1 cellular context compared by ENCODE assay signal in the genomic region with DNA sequence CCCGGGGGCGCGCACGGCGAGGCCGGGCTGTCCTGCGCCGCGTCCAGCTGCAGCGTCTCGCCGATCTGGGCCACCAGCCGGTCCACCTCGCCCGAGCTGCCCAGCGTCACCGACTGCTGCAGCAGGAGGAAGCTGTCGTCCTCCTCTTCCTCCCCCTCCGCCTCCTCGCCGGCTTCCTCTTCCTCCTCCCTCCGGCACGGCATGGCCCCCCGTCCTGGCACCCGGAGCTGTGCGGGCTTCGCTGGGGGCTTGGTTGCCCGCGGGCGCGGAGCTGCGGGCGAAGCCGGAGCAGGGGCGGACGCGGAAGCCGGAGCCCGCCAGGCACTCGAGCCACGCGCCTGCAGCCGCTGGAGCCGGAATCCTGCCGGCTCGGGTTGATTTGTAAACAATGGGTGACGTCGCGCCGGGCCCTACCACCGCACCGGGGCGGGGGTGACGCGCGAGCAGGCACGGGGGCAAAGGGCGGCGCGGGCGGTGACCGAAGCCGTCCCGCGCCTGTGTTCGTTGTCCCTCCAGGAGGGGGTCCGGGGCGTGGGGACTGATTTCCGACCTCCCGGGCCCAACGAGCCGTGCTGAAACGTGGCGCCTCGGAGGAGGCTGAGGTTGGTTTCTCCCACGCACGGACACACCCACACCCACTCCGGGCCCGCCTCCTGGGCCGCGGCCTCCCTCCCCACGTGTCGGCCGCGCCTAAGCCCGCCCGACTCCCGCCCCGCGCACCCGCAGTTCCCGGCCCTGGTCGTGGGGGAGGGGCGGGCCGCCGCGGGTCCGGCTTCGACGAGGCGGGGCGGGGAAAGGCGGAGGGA.
TF ChIP-seq lines count a peak whose summit lies in the region.

A gene with protein sequence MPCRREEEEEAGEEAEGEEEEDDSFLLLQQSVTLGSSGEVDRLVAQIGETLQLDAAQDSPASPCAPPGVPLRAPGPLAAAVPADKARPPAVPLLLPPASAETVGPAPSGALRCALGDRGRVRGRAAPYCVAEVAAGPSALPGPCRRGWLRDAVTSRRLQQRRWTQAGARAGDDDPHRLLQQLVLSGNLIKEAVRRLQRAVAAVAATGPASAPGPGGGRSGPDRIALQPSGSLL (minus strand): TSS at position 360 of the 806 bp plus-strand sequence. CDS start 157 bp downstream, at position 203.

TF ChIP-seq in HepG2, 621 proteins besides CTCF, POLR2A, EP300 and RAD21 (continued from another document and continues in another):
- TF ChIP-seq ZNF816 (CRISPR knock-in tag; IDR thresholded peaks at IDR 0.05; ENCODE audit: borderline replicate concordance): no peak
- TF ChIP-seq ZNF546 (CRISPR knock-in tag; conservative IDR thresholded peaks at IDR 0.05): 0 out of 2 replicates have a peak, but pooled peaks have one; percentile 21
- TF ChIP-seq, protein P1, sequence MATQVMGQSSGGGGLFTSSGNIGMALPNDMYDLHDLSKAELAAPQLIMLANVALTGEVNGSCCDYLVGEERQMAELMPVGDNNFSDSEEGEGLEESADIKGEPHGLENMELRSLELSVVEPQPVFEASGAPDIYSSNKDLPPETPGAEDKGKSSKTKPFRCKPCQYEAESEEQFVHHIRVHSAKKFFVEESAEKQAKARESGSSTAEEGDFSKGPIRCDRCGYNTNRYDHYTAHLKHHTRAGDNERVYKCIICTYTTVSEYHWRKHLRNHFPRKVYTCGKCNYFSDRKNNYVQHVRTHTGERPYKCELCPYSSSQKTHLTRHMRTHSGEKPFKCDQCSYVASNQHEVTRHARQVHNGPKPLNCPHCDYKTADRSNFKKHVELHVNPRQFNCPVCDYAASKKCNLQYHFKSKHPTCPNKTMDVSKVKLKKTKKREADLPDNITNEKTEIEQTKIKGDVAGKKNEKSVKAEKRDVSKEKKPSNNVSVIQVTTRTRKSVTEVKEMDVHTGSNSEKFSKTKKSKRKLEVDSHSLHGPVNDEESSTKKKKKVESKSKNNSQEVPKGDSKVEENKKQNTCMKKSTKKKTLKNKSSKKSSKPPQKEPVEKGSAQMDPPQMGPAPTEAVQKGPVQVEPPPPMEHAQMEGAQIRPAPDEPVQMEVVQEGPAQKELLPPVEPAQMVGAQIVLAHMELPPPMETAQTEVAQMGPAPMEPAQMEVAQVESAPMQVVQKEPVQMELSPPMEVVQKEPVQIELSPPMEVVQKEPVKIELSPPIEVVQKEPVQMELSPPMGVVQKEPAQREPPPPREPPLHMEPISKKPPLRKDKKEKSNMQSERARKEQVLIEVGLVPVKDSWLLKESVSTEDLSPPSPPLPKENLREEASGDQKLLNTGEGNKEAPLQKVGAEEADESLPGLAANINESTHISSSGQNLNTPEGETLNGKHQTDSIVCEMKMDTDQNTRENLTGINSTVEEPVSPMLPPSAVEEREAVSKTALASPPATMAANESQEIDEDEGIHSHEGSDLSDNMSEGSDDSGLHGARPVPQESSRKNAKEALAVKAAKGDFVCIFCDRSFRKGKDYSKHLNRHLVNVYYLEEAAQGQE (IDR thresholded peaks at IDR 0.05; ENCODE audit: borderline replicate concordance in 1 of 2, low read depth in 1 of 2, low read length in 2 of 2): no peak
- peak; percentile 77 for TF ChIP-seq HOXA9 (CRISPR knock-in tag; IDR thresholded peaks at IDR 0.05; ENCODE audit: borderline replicate concordance)
- peak; percentile 53; the same call in 1 of the 2 replicates for TF ChIP-seq KMT2A (CRISPR knock-in tag; IDR thresholded peaks at IDR 0.05)
- TF ChIP-seq PAX8 (CRISPR knock-in tag; IDR thresholded peaks at IDR 0.05; ENCODE audit: borderline replicate concordance): peak; percentile 83; the same call in 1 of the 2 replicates
- TF ChIP-seq, protein P2, sequence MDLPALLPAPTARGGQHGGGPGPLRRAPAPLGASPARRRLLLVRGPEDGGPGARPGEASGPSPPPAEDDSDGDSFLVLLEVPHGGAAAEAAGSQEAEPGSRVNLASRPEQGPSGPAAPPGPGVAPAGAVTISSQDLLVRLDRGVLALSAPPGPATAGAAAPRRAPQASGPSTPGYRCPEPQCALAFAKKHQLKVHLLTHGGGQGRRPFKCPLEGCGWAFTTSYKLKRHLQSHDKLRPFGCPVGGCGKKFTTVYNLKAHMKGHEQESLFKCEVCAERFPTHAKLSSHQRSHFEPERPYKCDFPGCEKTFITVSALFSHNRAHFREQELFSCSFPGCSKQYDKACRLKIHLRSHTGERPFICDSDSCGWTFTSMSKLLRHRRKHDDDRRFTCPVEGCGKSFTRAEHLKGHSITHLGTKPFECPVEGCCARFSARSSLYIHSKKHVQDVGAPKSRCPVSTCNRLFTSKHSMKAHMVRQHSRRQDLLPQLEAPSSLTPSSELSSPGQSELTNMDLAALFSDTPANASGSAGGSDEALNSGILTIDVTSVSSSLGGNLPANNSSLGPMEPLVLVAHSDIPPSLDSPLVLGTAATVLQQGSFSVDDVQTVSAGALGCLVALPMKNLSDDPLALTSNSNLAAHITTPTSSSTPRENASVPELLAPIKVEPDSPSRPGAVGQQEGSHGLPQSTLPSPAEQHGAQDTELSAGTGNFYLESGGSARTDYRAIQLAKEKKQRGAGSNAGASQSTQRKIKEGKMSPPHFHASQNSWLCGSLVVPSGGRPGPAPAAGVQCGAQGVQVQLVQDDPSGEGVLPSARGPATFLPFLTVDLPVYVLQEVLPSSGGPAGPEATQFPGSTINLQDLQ (CRISPR knock-in tag; IDR thresholded peaks at IDR 0.05): no peak
- peak; percentile 96 for TF ChIP-seq MAX (IDR thresholded peaks at IDR 0.05)
- TF ChIP-seq TCF12 (IDR thresholded peaks at IDR 0.05): no peak
- peak; percentile 39; the same call in 1 of the 2 replicates for TF ChIP-seq TCF12 (CRISPR knock-in tag; IDR thresholded peaks at IDR 0.05)
- TF ChIP-seq HNRNPUL1 (IDR thresholded peaks at IDR 0.05; ENCODE audit: low read depth, low read length): peak; percentile 76; the same call in 1 of the 2 replicates
- TF ChIP-seq KLF9 (CRISPR knock-in tag; IDR thresholded peaks at IDR 0.05; ENCODE audit: low read depth): 0 out of 2 replicates have a peak, but pooled peaks have one; percentile 52
- TF ChIP-seq ZNF781 (CRISPR knock-in tag; IDR thresholded peaks at IDR 0.05; ENCODE audit: borderline replicate concordance, not compliant biosample characterization): no peak
- TF ChIP-seq, protein P3, sequence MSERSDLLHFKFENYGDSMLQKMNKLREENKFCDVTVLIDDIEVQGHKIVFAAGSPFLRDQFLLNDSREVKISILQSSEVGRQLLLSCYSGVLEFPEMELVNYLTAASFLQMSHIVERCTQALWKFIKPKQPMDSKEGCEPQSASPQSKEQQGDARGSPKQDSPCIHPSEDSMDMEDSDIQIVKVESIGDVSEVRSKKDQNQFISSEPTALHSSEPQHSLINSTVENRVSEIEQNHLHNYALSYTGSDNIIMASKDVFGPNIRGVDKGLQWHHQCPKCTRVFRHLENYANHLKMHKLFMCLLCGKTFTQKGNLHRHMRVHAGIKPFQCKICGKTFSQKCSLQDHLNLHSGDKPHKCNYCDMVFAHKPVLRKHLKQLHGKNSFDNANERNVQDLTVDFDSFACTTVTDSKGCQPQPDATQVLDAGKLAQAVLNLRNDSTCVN (CRISPR knock-in tag; IDR thresholded peaks at IDR 0.05; ENCODE audit: borderline replicate concordance): peak; percentile 60; the same call in 1 of the 2 replicates
- TF ChIP-seq ZNF580 (CRISPR knock-in tag; IDR thresholded peaks at IDR 0.05; ENCODE audit: borderline replicate concordance, low read depth): peak; percentile 75; the same call in 1 of the 2 replicates
- TF ChIP-seq ZFX (CRISPR knock-in tag; IDR thresholded peaks at IDR 0.05; ENCODE audit: low read depth): peak; percentile 62
- TF ChIP-seq HOXA3 (CRISPR knock-in tag; IDR thresholded peaks at IDR 0.05): peak; percentile 72
- no peak for TF ChIP-seq ZNF879 (CRISPR knock-in tag; IDR thresholded peaks at IDR 0.05)
- TF ChIP-seq ZSCAN5A (CRISPR knock-in tag; IDR thresholded peaks at IDR 0.05; ENCODE audit: borderline replicate concordance): peak; percentile 69; the same call in 1 of the 2 replicates
- TF ChIP-seq, protein P4, sequence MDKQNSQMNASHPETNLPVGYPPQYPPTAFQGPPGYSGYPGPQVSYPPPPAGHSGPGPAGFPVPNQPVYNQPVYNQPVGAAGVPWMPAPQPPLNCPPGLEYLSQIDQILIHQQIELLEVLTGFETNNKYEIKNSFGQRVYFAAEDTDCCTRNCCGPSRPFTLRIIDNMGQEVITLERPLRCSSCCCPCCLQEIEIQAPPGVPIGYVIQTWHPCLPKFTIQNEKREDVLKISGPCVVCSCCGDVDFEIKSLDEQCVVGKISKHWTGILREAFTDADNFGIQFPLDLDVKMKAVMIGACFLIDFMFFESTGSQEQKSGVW (CRISPR knock-in tag; IDR thresholded peaks at IDR 0.05; ENCODE audit: borderline replicate concordance): no peak
- peak; percentile 85 for TF ChIP-seq ATF7 (IDR thresholded peaks at IDR 0.05)
- peak; percentile 88 for TF ChIP-seq ATF7 (CRISPR knock-in tag; IDR thresholded peaks at IDR 0.05)
- TF ChIP-seq NR2F6 (IDR thresholded peaks at IDR 0.05): no peak
- peak; percentile 40; the same call in 1 of the 2 replicates for TF ChIP-seq NR2F6 (CRISPR knock-in tag; IDR thresholded peaks at IDR 0.05)
- TF ChIP-seq GATAD1 (CRISPR knock-in tag; IDR thresholded peaks at IDR 0.05): peak; percentile 70
- TF ChIP-seq CHD2 (IDR thresholded peaks at IDR 0.05; ENCODE audit: low read depth, low read length): no peak
- peak; percentile 63 for TF ChIP-seq FOXO1 (CRISPR knock-in tag; IDR thresholded peaks at IDR 0.05)
- no peak for TF ChIP-seq JUND (CRISPR knock-in tag; IDR thresholded peaks at IDR 0.05)
- TF ChIP-seq, protein P5, sequence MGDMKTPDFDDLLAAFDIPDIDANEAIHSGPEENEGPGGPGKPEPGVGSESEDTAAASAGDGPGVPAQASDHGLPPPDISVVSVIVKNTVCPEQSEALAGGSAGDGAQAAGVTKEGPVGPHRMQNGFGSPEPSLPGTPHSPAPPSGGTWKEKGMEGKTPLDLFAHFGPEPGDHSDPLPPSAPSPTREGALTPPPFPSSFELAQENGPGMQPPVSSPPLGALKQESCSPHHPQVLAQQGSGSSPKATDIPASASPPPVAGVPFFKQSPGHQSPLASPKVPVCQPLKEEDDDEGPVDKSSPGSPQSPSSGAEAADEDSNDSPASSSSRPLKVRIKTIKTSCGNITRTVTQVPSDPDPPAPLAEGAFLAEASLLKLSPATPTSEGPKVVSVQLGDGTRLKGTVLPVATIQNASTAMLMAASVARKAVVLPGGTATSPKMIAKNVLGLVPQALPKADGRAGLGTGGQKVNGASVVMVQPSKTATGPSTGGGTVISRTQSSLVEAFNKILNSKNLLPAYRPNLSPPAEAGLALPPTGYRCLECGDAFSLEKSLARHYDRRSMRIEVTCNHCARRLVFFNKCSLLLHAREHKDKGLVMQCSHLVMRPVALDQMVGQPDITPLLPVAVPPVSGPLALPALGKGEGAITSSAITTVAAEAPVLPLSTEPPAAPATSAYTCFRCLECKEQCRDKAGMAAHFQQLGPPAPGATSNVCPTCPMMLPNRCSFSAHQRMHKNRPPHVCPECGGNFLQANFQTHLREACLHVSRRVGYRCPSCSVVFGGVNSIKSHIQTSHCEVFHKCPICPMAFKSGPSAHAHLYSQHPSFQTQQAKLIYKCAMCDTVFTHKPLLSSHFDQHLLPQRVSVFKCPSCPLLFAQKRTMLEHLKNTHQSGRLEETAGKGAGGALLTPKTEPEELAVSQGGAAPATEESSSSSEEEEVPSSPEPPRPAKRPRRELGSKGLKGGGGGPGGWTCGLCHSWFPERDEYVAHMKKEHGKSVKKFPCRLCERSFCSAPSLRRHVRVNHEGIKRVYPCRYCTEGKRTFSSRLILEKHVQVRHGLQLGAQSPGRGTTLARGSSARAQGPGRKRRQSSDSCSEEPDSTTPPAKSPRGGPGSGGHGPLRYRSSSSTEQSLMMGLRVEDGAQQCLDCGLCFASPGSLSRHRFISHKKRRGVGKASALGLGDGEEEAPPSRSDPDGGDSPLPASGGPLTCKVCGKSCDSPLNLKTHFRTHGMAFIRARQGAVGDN (CRISPR knock-in tag; IDR thresholded peaks at IDR 0.05): peak; percentile 87
- TF ChIP-seq ZNF430 (CRISPR knock-in tag; IDR thresholded peaks at IDR 0.05): peak; percentile 75; the same call in 1 of the 2 replicates
- peak; percentile 75 for TF ChIP-seq ZBTB43 (CRISPR knock-in tag; conservative IDR thresholded peaks at IDR 0.05)
- no peak for TF ChIP-seq ZNF558 (CRISPR knock-in tag; IDR thresholded peaks at IDR 0.05; ENCODE audit: borderline replicate concordance)
- TF ChIP-seq, protein P6, sequence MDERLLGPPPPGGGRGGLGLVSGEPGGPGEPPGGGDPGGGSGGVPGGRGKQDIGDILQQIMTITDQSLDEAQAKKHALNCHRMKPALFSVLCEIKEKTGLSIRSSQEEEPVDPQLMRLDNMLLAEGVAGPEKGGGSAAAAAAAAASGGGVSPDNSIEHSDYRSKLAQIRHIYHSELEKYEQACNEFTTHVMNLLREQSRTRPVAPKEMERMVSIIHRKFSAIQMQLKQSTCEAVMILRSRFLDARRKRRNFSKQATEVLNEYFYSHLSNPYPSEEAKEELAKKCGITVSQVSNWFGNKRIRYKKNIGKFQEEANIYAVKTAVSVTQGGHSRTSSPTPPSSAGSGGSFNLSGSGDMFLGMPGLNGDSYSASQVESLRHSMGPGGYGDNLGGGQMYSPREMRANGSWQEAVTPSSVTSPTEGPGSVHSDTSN (CRISPR knock-in tag; IDR thresholded peaks at IDR 0.05): no peak
- TF ChIP-seq NCOA1 (CRISPR knock-in tag; IDR thresholded peaks at IDR 0.05): no peak
- TF ChIP-seq NCOA2 (CRISPR knock-in tag; IDR thresholded peaks at IDR 0.05): peak; percentile 36; the same call in 1 of the 2 replicates
- TF ChIP-seq PHF8 (CRISPR knock-in tag; IDR thresholded peaks at IDR 0.05): peak; percentile 70
- TF ChIP-seq ZNF331 (CRISPR knock-in tag; IDR thresholded peaks at IDR 0.05): peak; percentile 54; the same call in 1 of the 2 replicates
- TF ChIP-seq ARID2 (CRISPR knock-in tag; IDR thresholded peaks at IDR 0.05; ENCODE audit: borderline replicate concordance): peak; percentile 79; the same call in 1 of the 2 replicates
- peak; percentile 61 for TF ChIP-seq SKI (IDR thresholded peaks at IDR 0.05; ENCODE audit: partially characterized antibody)
